Comparison of ENCODE assay signal across 9 cellular contexts in genomic region chr1:182905321-182905720, GRCh38. TPM values are rescaled to one million over a fixed set of nuclear protein-coding genes. Genes with fewer than 3 reads are reported as not detected.
"Had no signal": no experiment of that assay in that cellular context is flagged by ENCODE, and none has a peak within 500 bp of the region (broad histone marks: within the 10 kb centered on the region; RNA-seq: fewer than 3 reads in every experiment).

No MANE protein-coding gene starts in this region.

- DNase-seq: IMR-90, KBM-7, KG1 had no signal

- H3K9ac ChIP-seq: KMS-11 had no signal

- H3K27ac ChIP-seq: HL-60, KMS-11 had no signal

- H3K4me2 ChIP-seq: KMS-11 had no signal

- FAIRE-seq: HTR-8/SVneo had no signal

RNA-seq across cellular contexts. Expression of gene SHCBP1L, which starts 47.6 kb away (rescaled TPM):
- total RNA-seq: HT-29, HT1080, IMR-90 had no signal
- polyA plus RNA-seq: IgD-negative memory B cell, IMR-90 had no signal
